ENCODE assay signal across 23 cellular contexts in the genomic region with DNA sequence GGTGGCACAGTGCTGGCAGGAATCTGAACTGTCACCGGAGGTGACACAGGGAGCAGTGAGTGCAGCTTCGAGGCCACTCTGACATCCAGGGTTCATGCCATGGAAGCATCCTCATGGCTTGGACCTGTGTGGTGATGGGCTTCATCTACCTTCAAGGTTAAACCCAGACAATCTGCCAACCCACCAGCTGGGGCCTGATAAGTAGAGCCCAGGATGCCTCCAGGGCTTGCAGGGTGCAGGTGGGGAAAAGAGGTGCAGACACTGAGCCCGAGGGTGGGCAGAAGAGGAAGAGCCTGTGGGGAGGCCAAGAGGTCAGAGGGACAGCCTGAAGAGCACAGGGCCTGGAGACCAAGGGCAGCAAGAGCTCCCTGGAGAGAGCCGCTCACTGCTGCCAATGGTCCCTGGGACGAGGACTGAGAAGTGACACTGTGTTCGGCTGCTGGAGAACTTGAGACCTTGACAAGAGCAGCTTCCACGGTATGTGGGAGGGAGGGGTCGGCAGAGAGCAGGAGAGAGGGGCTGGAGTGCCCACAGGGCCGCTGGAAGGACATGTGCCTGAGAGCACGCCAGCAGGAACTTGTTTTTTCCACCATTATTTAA. TPM values are rescaled to one million over a fixed set of nuclear protein-coding genes. Genes with fewer than 3 reads are reported as not detected.
DNase-seq lines count a peak whose midpoint lies in the region; ATAC-seq and TF ChIP-seq lines count a peak whose summit lies in the region.
"Had no signal": no experiment of that assay in that cellular context is flagged by ENCODE, and none has a peak within 500 bp of the region (broad histone marks: within the 10 kb centered on the region; RNA-seq: fewer than 3 reads in every experiment).

No MANE protein-coding gene starts in this region.

- H3K4me1 ChIP-seq in left ventricle myocardium inferior (peaks cover 5% of the 10 kb centered on the region), adrenal gland (replicated peaks in 1 of 2) (peaks cover 10 to 13% of the 10 kb centered on the region in 2 donors), lung (ENCODE audit: control insufficient read depth in 2 of 2, insufficient read depth in 2 of 2, low read length in 2 of 2) (no peaks in the 10 kb centered on the region)

- no peaks in the 10 kb centered on the region for H3K9me3 Mint-ChIP-seq in stimulated activated naive B cell treated with anti-CD40 and anti-IgM and Interleukin-4, amounts not matched to agents 10 μg/mL and 1 μg/mL and 100 μg/mL, for 72 hours
- H3K9me3 Mint-ChIP-seq: activated T-cell treated with anti-CD3 and anti-CD28 coated beads, Interleukin-2, amount 50 U/mL, for 24 hours; memory B cell had no signal

- no peaks in the 10 kb centered on the region for H3K27me3 ChIP-seq in left ventricle myocardium inferior (ENCODE audit: low read depth)
- H3K27me3 ChIP-seq in adrenal gland, result no peaks in the 10 kb centered on the region
- H3K27me3 ChIP-seq in lung (ENCODE audit: control insufficient read depth, insufficient read depth), result no peaks in the 10 kb centered on the region
- H3K27me3 ChIP-seq: heart left ventricle, transverse colon had no signal

- H3K9me3 ChIP-seq in left ventricle myocardium inferior (replicated peaks) (no peaks in the 10 kb centered on the region), adrenal gland (replicated peaks in 1 of 3) (no peaks in the 10 kb centered on the region), lung (ENCODE audit: control insufficient read depth in 2 of 2, insufficient read depth in 1 of 2, low read length in 1 of 2) (no peaks in the 10 kb centered on the region)
- H3K9me3 ChIP-seq: heart left ventricle, transverse colon had no signal

- 38 to 53% (median 44%) methylated on average over 10 of the region's 10 CpGs for WGBS in adrenal gland, 4 donors
- WGBS in lung, 2 donors, result 81 to 86% methylated on average over 10 of the region's 10 CpGs

- peak overlapping the region; percentile 65 for H3K27ac Mint-ChIP-seq in stimulated activated naive B cell treated with anti-CD40 and anti-IgM and Interleukin-4, amounts not matched to agents 10 μg/mL and 1 μg/mL and 100 μg/mL, for 72 hours
- H3K27ac Mint-ChIP-seq: memory B cell had no signal

- no peak overlapping the region for H3K4me3 ChIP-seq in left ventricle myocardium inferior
- H3K4me3 ChIP-seq in adrenal gland, result no peak overlapping the region
- H3K4me3 ChIP-seq in lung, result no peak overlapping the region
- H3K4me3 ChIP-seq: heart left ventricle, transverse colon had no signal

- intact Hi-C loops in Right ventricle myocardium inferior (cut with DNase I) (no loop called here), left ventricle myocardium inferior (cut with micrococcal nuclease) (no loop called here), adrenal gland (cut with DNase I) (no loop called here)

- no peaks in the 10 kb centered on the region for H3K27me3 Mint-ChIP-seq in stimulated activated naive B cell treated with anti-CD40 and anti-IgM and Interleukin-4, amounts not matched to agents 10 μg/mL and 1 μg/mL and 100 μg/mL, for 72 hours
- H3K27me3 Mint-ChIP-seq: activated T-cell treated with anti-CD3 and anti-CD28 coated beads, Interleukin-2, amount 50 U/mL, for 24 hours; memory B cell had no signal

- TF ChIP-seq CTCF in left ventricle myocardium inferior (IDR thresholded peaks at IDR 0.05; ENCODE audit: borderline replicate concordance) (no peak), adrenal gland (IDR thresholded peaks at IDR 0.05) (no peak), lung (IDR thresholded peaks at IDR 0.05; ENCODE audit: control extremely low read depth, extremely low read depth) (no peak)

- DNase-seq in Right ventricle myocardium inferior (ENCODE audit: missing footprints) (peak; percentile 22), left ventricle myocardium inferior (no peak), adrenal gland (peak in 4 of 7 donors; percentile 34 to 61 (median 52)), lung (ENCODE audit: low spot score) (no peak), HuH-7 (ENCODE audit: low spot score) (no peak)
- no peak for DNase-seq in stimulated activated naive B cell treated with anti-CD40 and anti-IgM and Interleukin-4, amounts not matched to agents 10 μg/mL and 1 μg/mL and 100 μg/mL, for 72 hours
- DNase-seq in central memory CD4-positive, alpha-beta T cell, result no peak
- DNase-seq: activated CD4-positive, alpha-beta T cell treated with anti-CD3 and anti-CD28 coated beads for 4 hours; activated gamma-delta T cell treated with Interleukin-2 at 50 U/mL for 16 hours; activated T-cell treated with anti-CD3 and anti-CD28 coated beads, Interleukin-2, amount 50 U/mL, for 24 hours; DMS53; effector CD4-positive, alpha-beta T cell; IMR-90; kidney glomerular epithelial cell; NCI-H1092; NCI-H1930; NCI-H2227 treated with DMSO at 0.1 percent for 48 hours; NCI-H69; transverse colon had no signal

- peaks cover 74% of the 10 kb centered on the region for H3K36me3 ChIP-seq in left ventricle myocardium inferior
- H3K36me3 ChIP-seq in adrenal gland (replicated peaks in 1 of 2), result peaks cover 0 to 16% of the 10 kb centered on the region in 2 donors
- peaks cover 24 to 39% of the 10 kb centered on the region in 2 donors for H3K36me3 ChIP-seq in lung (ENCODE audit: control insufficient read depth in 2 of 2, insufficient read depth in 2 of 2, low read length in 2 of 2)

- H3K4me1 Mint-ChIP-seq in stimulated activated naive B cell treated with anti-CD40 and anti-IgM and Interleukin-4, amounts not matched to agents 10 μg/mL and 1 μg/mL and 100 μg/mL, for 72 hours, result no peaks in the 10 kb centered on the region

- no peak for ATAC-seq in Right ventricle myocardium inferior
- ATAC-seq in lung (ENCODE audit: insufficient read depth, low FRiP score), result peak; percentile 4
- ATAC-seq in stimulated activated naive B cell treated with anti-CD40 and anti-IgM and Interleukin-4, amounts not matched to agents 10 μg/mL and 1 μg/mL and 100 μg/mL, for 72 hours (replicated peaks), result no peak
- ATAC-seq in GM21723 (IDR thresholded peaks at IDR 0.05; ENCODE audit: unreplicated experiment), result no peak

- TF ChIP-seq POLR2A in adrenal gland (IDR thresholded peaks at IDR 0.05), result no peak

- H3K27ac ChIP-seq in left ventricle myocardium inferior (replicated peaks), result no peak overlapping the region
- H3K27ac ChIP-seq in adrenal gland, result peak overlapping the region in 3 of 5 donors; percentile 49 to 61 (median 59)
- peak overlapping the region in 1 of 2 donors; percentile 7 for H3K27ac ChIP-seq in lung (ENCODE audit: low read depth in 1 of 2, low read length in 1 of 2)
- H3K27ac ChIP-seq: epithelial cell of prostate, heart left ventricle, transverse colon had no signal

- H3K36me3 Mint-ChIP-seq in stimulated activated naive B cell treated with anti-CD40 and anti-IgM and Interleukin-4, amounts not matched to agents 10 μg/mL and 1 μg/mL and 100 μg/mL, for 72 hours, result peaks cover 41 to 61% of the 10 kb centered on the region in 2 donors

- no peak overlapping the region for H3K4me3 Mint-ChIP-seq in stimulated activated naive B cell treated with anti-CD40 and anti-IgM and Interleukin-4, amounts not matched to agents 10 μg/mL and 1 μg/mL and 100 μg/mL, for 72 hours
- H3K4me3 Mint-ChIP-seq: activated T-cell treated with anti-CD3 and anti-CD28 coated beads, Interleukin-2, amount 50 U/mL, for 24 hours; memory B cell had no signal

RNA-seq across cellular contexts. Expression of a gene that starts 8.1 kb away (rescaled TPM):
- total RNA-seq in Right ventricle myocardium inferior (4.3 TPM), left ventricle myocardium inferior (2.7 TPM), adrenal gland (10 to 100 TPM in 6 of 8 donors, 1 to 10 TPM in 2; 7.5 to 21.6 (median 13.3) TPM), lung (10 to 100 TPM in 1 of 2 donors, 1 to 10 TPM in 1; 4.4 to 12.5 TPM)
- polyA plus RNA-seq in adrenal gland (1 to 10 TPM; 4.3 to 9.2 (median 7.4) TPM), lung (10 to 100 TPM in 1 of 2 donors, 1 to 10 TPM in 1; 9.8 to 11.6 TPM)

RNA-seq across cellular contexts. Expression of a gene that starts 40.5 kb away (rescaled TPM):
- total RNA-seq in Right ventricle myocardium inferior, result 4.7 TPM
- total RNA-seq in left ventricle myocardium inferior, result 3.4 TPM
- 10 to 100 TPM in 1 of 8 donors, 1 to 10 TPM in 7; 2.5 to 11.4 (median 5.5) TPM for total RNA-seq in adrenal gland
- polyA plus RNA-seq in adrenal gland, result 1 to 10 TPM; 1.3 to 7.1 (median 4.7) TPM
- total RNA-seq in lung, result 10 to 100 TPM; 15.0 to 27.1 TPM
- 1 to 10 TPM; 4.1 to 6.0 TPM for polyA plus RNA-seq in lung

RNA-seq across cellular contexts. Expression of a gene that starts 44.4 kb away (rescaled TPM):
- total RNA-seq in Right ventricle myocardium inferior, result 26.2 TPM
- total RNA-seq in left ventricle myocardium inferior, result 26.5 TPM
- 10 to 100 TPM; 12.3 to 37.3 (median 26.1) TPM for total RNA-seq in adrenal gland
- 100 to 1,000 TPM in 2 of 3 donors, 10 to 100 TPM in 1; 17.8 to 131 (median 110) TPM for polyA plus RNA-seq in adrenal gland
- total RNA-seq in lung, result 10 to 100 TPM; 38.0 to 46.3 TPM
- polyA plus RNA-seq in lung, result 10 to 100 TPM; 35.0 to 52.0 TPM

Comparison
In these comparisons a context has a peak if more than half of its experiments do, and no peak if none do; other contexts are left out.
1. DNase-seq: peak in Right ventricle myocardium inferior (single experiment) and adrenal gland (4 of 7); none in left ventricle myocardium inferior (single experiment), lung (single experiment), stimulated activated naive B cell treated with anti-CD40 and anti-IgM and Interleukin-4, amounts not matched to agents 10 μg/mL and 1 μg/mL and 100 μg/mL, for 72 hours (single experiment), central memory CD4-positive, alpha-beta T cell (single experiment) and HuH-7 (single experiment).